Comparison of ENCODE assay signal across 17 cellular contexts in the genomic region with DNA sequence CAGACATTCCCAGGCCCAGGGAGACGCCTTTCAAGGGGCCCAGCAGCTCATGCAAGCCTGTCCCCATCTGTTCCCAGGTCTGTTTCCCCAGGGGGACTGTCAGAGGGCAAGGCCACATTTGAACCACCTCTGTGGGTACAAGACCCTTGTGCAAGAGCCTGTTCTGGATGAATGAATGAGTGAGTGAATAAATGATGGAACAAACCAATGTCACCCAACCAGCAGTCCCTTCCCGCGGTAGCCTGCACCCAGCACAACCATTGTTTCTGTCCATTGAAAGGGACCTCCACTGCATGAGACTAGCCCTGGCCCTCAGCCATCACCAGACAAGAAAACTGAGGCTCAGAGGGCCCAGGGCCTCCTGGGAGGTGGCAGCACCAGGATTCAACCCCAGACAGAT.
"Had no signal": no experiment of that assay in that cellular context is flagged by ENCODE, and none has a peak within 500 bp of the region (broad histone marks: within the 10 kb centered on the region; RNA-seq: fewer than 3 reads in every experiment).

No MANE protein-coding gene starts in this region.

- DNase-seq: activated CD4-positive, alpha-beta T cell treated with anti-CD3 and anti-CD28 coated beads, Interleukin-2, amount 50 U/mL, for 48 hours; activated effector memory CD4-positive, alpha-beta T cell treated with anti-CD3 and anti-CD28 coated beads, Interleukin-2, amount 50 U/mL, for 16 hours; activated T-cell treated with anti-CD3 and anti-CD28 coated beads, Interleukin-2, amount 50 U/mL, for 24 hours; adrenal gland; effector memory CD8-positive, alpha-beta T cell; foreskin melanocyte; heart left ventricle; left cardiac atrium; T-cell; T1000 had no signal

- H3K9me3 Mint-ChIP-seq: activated naive CD4-positive, alpha-beta T cell treated with anti-CD3 and anti-CD28 coated beads, Interleukin-2, amount 50 U/mL, for 24 hours; activated T-cell treated with anti-CD3 and anti-CD28 coated beads, Interleukin-2, amount 50 U/mL, for 24 hours; central memory CD8-positive, alpha-beta T cell; dendritic cell treated with granulocyte-macrophage colony-stimulating factor and Interleukin-4, amounts not matched to agents 40 ng/mL and 50 ng/mL, for 4 days; effector memory CD8-positive, alpha-beta T cell; stimulated activated effector memory CD8-positive, alpha-beta T cell treated with anti-CD3 and anti-CD28 coated beads, Interleukin-12 subunit alpha, Interleukin-12 subunit beta, amount 100 ng/mL, for 72 hours; T-cell had no signal

- H3K4me3 Mint-ChIP-seq: activated naive CD4-positive, alpha-beta T cell treated with anti-CD3 and anti-CD28 coated beads, Interleukin-2, amount 50 U/mL, for 24 hours; activated T-cell treated with anti-CD3 and anti-CD28 coated beads, Interleukin-2, amount 50 U/mL, for 24 hours; central memory CD8-positive, alpha-beta T cell; dendritic cell treated with granulocyte-macrophage colony-stimulating factor and Interleukin-4, amounts not matched to agents 40 ng/mL and 50 ng/mL, for 4 days; effector memory CD8-positive, alpha-beta T cell; stimulated activated effector memory CD8-positive, alpha-beta T cell treated with anti-CD3 and anti-CD28 coated beads, Interleukin-12 subunit alpha, Interleukin-12 subunit beta, amount 100 ng/mL, for 72 hours had no signal

- H3K27me3 ChIP-seq: adrenal gland, thyroid gland had no signal

- H3K9me3 ChIP-seq: adrenal gland, heart left ventricle, thyroid gland had no signal

- H3K36me3 ChIP-seq: adrenal gland, heart left ventricle, thyroid gland had no signal

- H3K27ac Mint-ChIP-seq: activated naive CD4-positive, alpha-beta T cell treated with anti-CD3 and anti-CD28 coated beads, Interleukin-2, amount 50 U/mL, for 24 hours; activated T-cell treated with anti-CD3 and anti-CD28 coated beads, Interleukin-2, amount 50 U/mL, for 24 hours; dendritic cell treated with granulocyte-macrophage colony-stimulating factor and Interleukin-4, amounts not matched to agents 40 ng/mL and 50 ng/mL, for 4 days; effector memory CD8-positive, alpha-beta T cell; stimulated activated effector memory CD8-positive, alpha-beta T cell treated with anti-CD3 and anti-CD28 coated beads, Interleukin-12 subunit alpha, Interleukin-12 subunit beta, amount 100 ng/mL, for 72 hours; T-cell had no signal

- H3K36me3 Mint-ChIP-seq: activated naive CD4-positive, alpha-beta T cell treated with anti-CD3 and anti-CD28 coated beads, Interleukin-2, amount 50 U/mL, for 24 hours; stimulated activated effector memory CD8-positive, alpha-beta T cell treated with anti-CD3 and anti-CD28 coated beads, Interleukin-12 subunit alpha, Interleukin-12 subunit beta, amount 100 ng/mL, for 72 hours; T-cell had no signal

- H3K27ac ChIP-seq: epithelial cell of prostate, heart left ventricle, thyroid gland had no signal

- H3K4me3 ChIP-seq: adrenal gland, lung, thyroid gland had no signal

- ATAC-seq: effector memory CD8-positive, alpha-beta T cell; heart left ventricle; left cardiac atrium; stimulated activated effector memory CD8-positive, alpha-beta T cell treated with anti-CD3 and anti-CD28 coated beads, Interleukin-12 subunit alpha, Interleukin-12 subunit beta, amount 100 ng/mL, for 72 hours; T-cell had no signal

- H3K27me3 Mint-ChIP-seq: activated naive CD4-positive, alpha-beta T cell treated with anti-CD3 and anti-CD28 coated beads, Interleukin-2, amount 50 U/mL, for 24 hours; activated T-cell treated with anti-CD3 and anti-CD28 coated beads, Interleukin-2, amount 50 U/mL, for 24 hours; central memory CD8-positive, alpha-beta T cell had no signal
